ENCODE assay signal across 10 cellular contexts in the genomic region with DNA sequence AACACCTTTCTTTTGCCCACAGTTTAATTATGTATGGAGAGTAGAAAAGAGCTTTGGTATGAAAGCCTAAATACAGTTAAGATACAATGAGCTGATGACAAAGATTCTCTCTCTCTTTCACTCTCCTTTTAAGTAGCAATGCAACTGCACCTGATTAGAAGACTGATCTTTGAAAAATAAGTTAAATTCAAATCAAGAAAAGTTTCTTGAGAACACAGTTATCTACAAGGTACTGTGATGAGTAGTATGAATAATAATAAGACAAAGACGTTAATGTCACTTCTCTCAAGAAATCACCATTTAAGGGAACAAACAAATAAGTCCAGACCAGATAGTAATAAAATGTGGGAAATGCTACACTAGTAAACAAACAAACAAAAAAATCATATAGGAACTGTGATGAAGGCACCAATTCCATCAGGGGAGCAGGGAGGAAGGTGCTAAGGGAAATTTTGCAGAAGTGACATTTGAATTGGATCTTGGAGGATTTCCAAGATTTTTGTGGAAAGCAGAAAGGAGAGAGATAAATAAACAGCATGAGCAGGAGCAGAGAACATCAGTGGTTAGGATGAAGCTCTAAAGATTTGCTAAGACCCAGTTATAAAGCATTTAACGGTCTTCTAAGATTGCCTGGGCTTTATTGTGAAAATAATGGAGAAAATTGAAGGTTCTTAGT.
DNase-seq lines count a peak whose midpoint lies in the region; ATAC-seq and TF ChIP-seq lines count a peak whose summit lies in the region.
"Had no signal": no experiment of that assay in that cellular context is flagged by ENCODE, and none has a peak within 500 bp of the region (broad histone marks: within the 10 kb centered on the region; RNA-seq: fewer than 3 reads in every experiment).

No MANE protein-coding gene starts in this region.

- H3K9me3 Mint-ChIP-seq in natural killer cell treated with Interleukin-12 subunit alpha and Interleukin-12 subunit beta and Interleukin-15 and Interleukin-18, amount 100 ng/mL, for 72 hours: no peaks in the 10 kb centered on the region
- no peaks in the 10 kb centered on the region for H3K9me3 Mint-ChIP-seq in natural killer cell
- no peaks in the 10 kb centered on the region for H3K9me3 Mint-ChIP-seq in activated naive CD8-positive, alpha-beta T cell (ENCODE audit: low read depth)
- H3K9me3 Mint-ChIP-seq: effector memory CD8-positive, alpha-beta T cell had no signal

- DNase-seq in natural killer cell treated with Interleukin-12 subunit alpha and Interleukin-12 subunit beta and Interleukin-15 and Interleukin-18, amount 100 ng/mL, for 72 hours (ENCODE audit: low spot score): no peak
- DNase-seq in natural killer cell (no peak), right cardiac atrium (no peak), aorta (no peak), NCI-H2196 treated with DMSO at 0.1 percent for 48 hours (lab: John Stamatoyannopoulos, UW; ENCODE audit: unreplicated experiment) (no peak)
- DNase-seq: CD4-positive, alpha-beta memory T cell; effector memory CD8-positive, alpha-beta T cell had no signal

- H3K27ac ChIP-seq in right cardiac atrium (ENCODE audit: low read length) (peak overlapping the region; percentile 50), aorta (ENCODE audit: low read depth in 1 of 2, low read length in 2 of 2) (peak overlapping the region; percentile 52 to 98)

- no peaks in the 10 kb centered on the region for H3K36me3 Mint-ChIP-seq in natural killer cell treated with Interleukin-12 subunit alpha and Interleukin-12 subunit beta and Interleukin-15 and Interleukin-18, amount 100 ng/mL, for 72 hours
- H3K36me3 Mint-ChIP-seq in natural killer cell: no peaks in the 10 kb centered on the region
- no peaks in the 10 kb centered on the region for H3K36me3 Mint-ChIP-seq in activated naive CD8-positive, alpha-beta T cell
- H3K36me3 Mint-ChIP-seq: CD4-positive, alpha-beta memory T cell had no signal

- H3K4me3 ChIP-seq in right cardiac atrium (ENCODE audit: low read length): no peak overlapping the region
- H3K4me3 ChIP-seq in aorta (ENCODE audit: low read length in 2 of 2): no peak overlapping the region

- H3K27me3 Mint-ChIP-seq in natural killer cell treated with Interleukin-12 subunit alpha and Interleukin-12 subunit beta and Interleukin-15 and Interleukin-18, amount 100 ng/mL, for 72 hours: peaks cover 11 to 15% of the 10 kb centered on the region in 2 donors
- H3K27me3 Mint-ChIP-seq in natural killer cell (ENCODE audit: low read depth in 2 of 2): peaks cover 5 to 6% of the 10 kb centered on the region in 2 donors
- no peaks in the 10 kb centered on the region for H3K27me3 Mint-ChIP-seq in activated naive CD8-positive, alpha-beta T cell
- H3K27me3 Mint-ChIP-seq: CD4-positive, alpha-beta memory T cell had no signal

- peak overlapping the region in 1 of 2 donors; percentile 2 for H3K27ac Mint-ChIP-seq in natural killer cell treated with Interleukin-12 subunit alpha and Interleukin-12 subunit beta and Interleukin-15 and Interleukin-18, amount 100 ng/mL, for 72 hours
- H3K27ac Mint-ChIP-seq in natural killer cell: no peak overlapping the region
- peak overlapping the region; percentile 94 for H3K27ac Mint-ChIP-seq in activated naive CD8-positive, alpha-beta T cell
- H3K27ac Mint-ChIP-seq: effector memory CD8-positive, alpha-beta T cell had no signal

- no peaks in the 10 kb centered on the region for H3K27me3 ChIP-seq in right cardiac atrium (ENCODE audit: control insufficient read depth, insufficient read depth)
- H3K27me3 ChIP-seq in aorta (ENCODE audit: control insufficient read depth in 1 of 2, insufficient read depth in 2 of 2, low read length in 1 of 2): no peaks in the 10 kb centered on the region

- peaks cover 3 to 10% of the 10 kb centered on the region in 2 donors for H3K4me1 Mint-ChIP-seq in natural killer cell treated with Interleukin-12 subunit alpha and Interleukin-12 subunit beta and Interleukin-15 and Interleukin-18, amount 100 ng/mL, for 72 hours (ENCODE audit: low read depth in 2 of 2)
- H3K4me1 Mint-ChIP-seq in natural killer cell: no peaks in the 10 kb centered on the region
- peaks cover 35% of the 10 kb centered on the region for H3K4me1 Mint-ChIP-seq in activated naive CD8-positive, alpha-beta T cell (ENCODE audit: low read depth)

- no peaks in the 10 kb centered on the region for H3K36me3 ChIP-seq in aorta (ENCODE audit: control insufficient read depth in 1 of 2, insufficient read depth in 2 of 2, low read length in 1 of 2)

- TF ChIP-seq CTCF in natural killer cell (IDR thresholded peaks at IDR 0.05): no peak

- 63% methylated on average over 2 of the region's 2 CpGs for WGBS in right cardiac atrium
- 64 to 70% methylated on average over 2 of the region's 2 CpGs for WGBS in aorta, 2 donors

- H3K4me1 ChIP-seq in right cardiac atrium (ENCODE audit: control insufficient read depth, insufficient read depth, low read length): no peaks in the 10 kb centered on the region
- peaks cover 0 to 7% of the 10 kb centered on the region in 2 donors for H3K4me1 ChIP-seq in aorta (ENCODE audit: control insufficient read depth in 1 of 2, insufficient read depth in 2 of 2, low read length in 2 of 2)

- intact Hi-C loops in natural killer cell (cut with micrococcal nuclease): no loop called here
- intact Hi-C loops in right cardiac atrium (cut with DNase I): loop anchor here in 1 of 4 donors (2.0 kb wide), 1 partner anchor 46 kb away; no protein-coding TSS in a partner anchor
- intact Hi-C loops in aorta (cut with DNase I): loop anchor here in 1 of 2 donors (5.0 kb wide), 1 partner anchor 108 kb away; no protein-coding TSS in a partner anchor

- H3K9me3 ChIP-seq in right cardiac atrium (ENCODE audit: control insufficient read depth, low read length) (no peaks in the 10 kb centered on the region), aorta (ENCODE audit: control insufficient read depth, low read length) (no peaks in the 10 kb centered on the region)

- H3K4me3 Mint-ChIP-seq in natural killer cell treated with Interleukin-12 subunit alpha and Interleukin-12 subunit beta and Interleukin-15 and Interleukin-18, amount 100 ng/mL, for 72 hours: peak overlapping the region; percentile 1
- no peak overlapping the region for H3K4me3 Mint-ChIP-seq in natural killer cell
- H3K4me3 Mint-ChIP-seq in activated naive CD8-positive, alpha-beta T cell: peak overlapping the region; percentile 53
- H3K4me3 Mint-ChIP-seq: effector memory CD8-positive, alpha-beta T cell had no signal

- no peak for ATAC-seq in natural killer cell treated with Interleukin-12 subunit alpha and Interleukin-12 subunit beta and Interleukin-15 and Interleukin-18, amount 100 ng/mL, for 72 hours
- ATAC-seq in natural killer cell (no peak), right cardiac atrium (peak in 1 of 2 donors; percentile 42), aorta (ENCODE audit: low FRiP score) (no peak), GM18511 (IDR thresholded peaks at IDR 0.05; ENCODE audit: unreplicated experiment) (no peak), esophagus mucosa (no peak)
